ENCODE assay signal across 8 cellular contexts in the genomic region with DNA sequence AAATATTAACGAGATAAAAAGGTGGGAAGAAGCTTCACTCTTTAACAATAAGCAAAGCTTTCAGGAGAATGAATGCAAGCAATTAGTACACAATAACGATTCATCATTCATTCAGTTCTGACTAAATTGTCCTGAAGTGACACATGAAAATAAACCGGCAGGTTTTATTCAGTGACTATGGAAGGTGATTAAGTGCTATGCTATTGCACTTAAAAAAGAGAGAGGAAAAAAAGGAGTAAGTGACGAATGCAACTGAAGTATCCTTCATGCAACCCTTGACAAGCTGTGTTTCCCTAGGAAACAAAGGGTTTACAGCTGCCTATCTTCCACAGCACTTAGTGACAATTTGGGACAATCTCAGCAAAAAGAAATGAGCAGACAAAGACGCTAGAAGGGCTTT. TPM values are rescaled to one million over a fixed set of nuclear protein-coding genes. Genes with fewer than 3 reads are reported as not detected.
DNase-seq lines count a peak whose midpoint lies in the region; ATAC-seq, FAIRE-seq and TF ChIP-seq lines count a peak whose summit lies in the region.

No MANE protein-coding gene starts in this region.

- H3K9ac ChIP-seq in GM23248 (peak overlapping the region; percentile 59), keratinocyte (ENCODE audit: control insufficient read depth, extremely low read depth, insufficient read depth, low read length) (peak overlapping the region; percentile 55)

- H3K9me3 ChIP-seq in GM23248 (ENCODE audit: low read depth) (no peaks in the 10 kb centered on the region), keratinocyte (ENCODE audit: control insufficient read depth, low read depth, low read length) (no peaks in the 10 kb centered on the region), HAP-1 (no peaks in the 10 kb centered on the region)

- 21 to 27% methylated on average over 5 of the region's 5 CpGs for WGBS in GM23248 (ENCODE audit: low coverage in 1 of 2, low lambda C conversion rate in 2 of 2, missing lambda C conversion rate in 2 of 2), 2 experiments

- H4K20me1 ChIP-seq in GM23248 (ENCODE audit: insufficient read depth) (no peaks in the 10 kb centered on the region), keratinocyte (ENCODE audit: control insufficient read depth, extremely low read depth, insufficient read depth, low read length) (no peaks in the 10 kb centered on the region)

- peak; percentile 77 for DNase-seq in GM23248
- DNase-seq in keratinocyte (ENCODE audit: low read depth, low spot score), result no peak
- DNase-seq in HAP-1 (ENCODE audit: low spot score in 2 of 2), result no peak
- no peak for DNase-seq in OCI-M1 (lab: John Stamatoyannopoulos, UW)

- no peaks in the 10 kb centered on the region for H3K9me2 ChIP-seq in GM23248 (ENCODE audit: insufficient read depth)

- H3K9me1 ChIP-seq in keratinocyte (ENCODE audit: control insufficient read depth, extremely low read depth, insufficient read depth, low read length), result no peaks in the 10 kb centered on the region

- H3K36me3 Mint-ChIP-seq in activated T-helper 17 cell treated with anti-CD3 and anti-CD28 coated beads, Interleukin-2, amount 50 U/mL, for 72 hours (ENCODE audit: low read depth), result peaks cover 35% of the 10 kb centered on the region

- no peak for ATAC-seq in activated T-helper 17 cell treated with anti-CD3 and anti-CD28 coated beads, Interleukin-2, amount 50 U/mL, for 72 hours (replicated peaks)
- ATAC-seq in GM18861 (IDR thresholded peaks at IDR 0.05; ENCODE audit: unreplicated experiment) (no peak), HG03439 (IDR thresholded peaks at IDR 0.05; ENCODE audit: unreplicated experiment) (no peak)

- H3K36me3 ChIP-seq in ACC112 (ENCODE audit: insufficient read depth, low read length), result 0 out of 2 replicates have a peak, but pooled peaks cover 6% of the 10 kb centered on the region
- H3K36me3 ChIP-seq in GM23248 (ENCODE audit: low read depth), result peaks cover 15% of the 10 kb centered on the region
- peaks cover 0 to 7% of the 10 kb centered on the region in 2 experiments for H3K36me3 ChIP-seq in keratinocyte (ENCODE audit: control insufficient read depth in 2 of 2, extremely low read depth in 1 of 2, insufficient read depth in 2 of 2, low read length in 2 of 2)
- H3K36me3 ChIP-seq in HAP-1 (replicated peaks), result peaks cover 6% of the 10 kb centered on the region; the same call in 1 of the 2 replicates

- H2AFZ ChIP-seq in ACC112 (ENCODE audit: low read length, unreplicated experiment) (no peak overlapping the region), GM23248 (peak overlapping the region; percentile 81), keratinocyte (ENCODE audit: control insufficient read depth, low read length) (no peak overlapping the region)

- H3K27ac ChIP-seq in ACC112 (ENCODE audit: low read depth, low read length), result no peak overlapping the region
- peak overlapping the region; percentile 31 for H3K27ac ChIP-seq in GM23248
- H3K27ac ChIP-seq in keratinocyte (ENCODE audit: control insufficient read depth, insufficient read depth, low read length), result peak overlapping the region; percentile 15

- no peak for FAIRE-seq in keratinocyte (lab: Jason Lieb, UNC)

- peaks cover 3% of the 10 kb centered on the region for H3K9me3 Mint-ChIP-seq in activated T-helper 17 cell treated with anti-CD3 and anti-CD28 coated beads, Interleukin-2, amount 50 U/mL, for 72 hours

- peaks cover under 1% of the 10 kb centered on the region for H3K4me1 Mint-ChIP-seq in activated T-helper 17 cell treated with anti-CD3 and anti-CD28 coated beads, Interleukin-2, amount 50 U/mL, for 72 hours

- H3K27ac Mint-ChIP-seq in activated T-helper 17 cell treated with anti-CD3 and anti-CD28 coated beads, Interleukin-2, amount 50 U/mL, for 72 hours, result peak overlapping the region; percentile 55

- H3K79me2 ChIP-seq in ACC112 (ENCODE audit: control insufficient read depth, insufficient read depth, low read length, unreplicated experiment) (peaks cover 23% of the 10 kb centered on the region), GM23248 (ENCODE audit: insufficient read depth) (peaks cover 27% of the 10 kb centered on the region), keratinocyte (ENCODE audit: control insufficient read depth, insufficient read depth, low read length) (peaks cover 25% of the 10 kb centered on the region)

- H3F3A ChIP-seq in GM23248 (ENCODE audit: insufficient read depth), result peaks cover 10% of the 10 kb centered on the region

- peak overlapping the region; percentile 94 for H3K4me3 Mint-ChIP-seq in activated T-helper 17 cell treated with anti-CD3 and anti-CD28 coated beads, Interleukin-2, amount 50 U/mL, for 72 hours

- peaks cover 17% of the 10 kb centered on the region for H3K4me1 ChIP-seq in ACC112 (ENCODE audit: control insufficient read depth, insufficient read depth, low read length, unreplicated experiment)
- peaks cover 28% of the 10 kb centered on the region for H3K4me1 ChIP-seq in GM23248 (ENCODE audit: insufficient read depth)
- peaks cover 16% of the 10 kb centered on the region for H3K4me1 ChIP-seq in keratinocyte (ENCODE audit: control insufficient read depth, extremely low read depth, insufficient read depth, low read length)
- H3K4me1 ChIP-seq in HAP-1, result peaks cover 4% of the 10 kb centered on the region

- peak overlapping the region; percentile 67 for H3K4me2 ChIP-seq in GM23248 (ENCODE audit: unreplicated experiment)
- peak overlapping the region; percentile 82 for H3K4me2 ChIP-seq in keratinocyte (ENCODE audit: control insufficient read depth, extremely low read depth, insufficient read depth, low read depth, low read length)

- H3K4me3 ChIP-seq in ACC112 (ENCODE audit: low read depth, low read length) (peak overlapping the region; percentile 75), GM23248 (peak overlapping the region; percentile 65), keratinocyte (ENCODE audit: control insufficient read depth in 2 of 3, extremely low read depth in 1 of 3, insufficient read depth in 2 of 3, low read depth in 1 of 3, low read length in 3 of 3) (peak overlapping the region; percentile 51 to 56 (median 53)), HAP-1 (no peak overlapping the region)

- H3K27me3 ChIP-seq in ACC112 (ENCODE audit: insufficient read depth, low read length) (no peaks in the 10 kb centered on the region), GM23248 (replicated peaks; ENCODE audit: insufficient read depth) (no peaks in the 10 kb centered on the region), keratinocyte (ENCODE audit: control insufficient read depth, extremely low read depth, insufficient read depth, low read length) (no peaks in the 10 kb centered on the region), HAP-1 (ENCODE audit: low read depth) (no peaks in the 10 kb centered on the region)

- no peak for TF ChIP-seq CTCF in keratinocyte (optimal IDR thresholded peaks at IDR 0.05 in 1 of 3, IDR thresholded peaks at IDR 0.05 in 1 of 3, conservative IDR thresholded peaks at IDR 0.05 in 1 of 3; ENCODE audit: extremely low read depth in 1 of 3, insufficient read depth in 2 of 3, low read length in 3 of 3)

- in situ Hi-C loops in GM23248 (cut with MboI) (no loop called here), HAP-1 (cut with MboI; ENCODE audit: low sequenced_read_pairs) (no loop called here)

- no peaks in the 10 kb centered on the region for H3K27me3 Mint-ChIP-seq in activated T-helper 17 cell treated with anti-CD3 and anti-CD28 coated beads, Interleukin-2, amount 50 U/mL, for 72 hours

- dilution Hi-C loops in keratinocyte (cut with MboI; ENCODE audit: extremely low pct_ligation_motif_present, low sequenced_read_pairs), result no loop called here

RNA-seq across cellular contexts. Expression of a gene that starts 1.4 kb away (rescaled TPM):
- 7.2 and 8.8 TPM in 2 replicates for total RNA-seq in GM23248 (2014; rRNA removed; shearing (Covaris generic))
- polyA plus RNA-seq in GM23248 (2016; fragmentation: Nextera tagmentation; extraction: Ambion mirVana) (4.8 and 4.9 TPM in 2 replicates), keratinocyte (8.7 to 16.8 TPM (median 13.6 TPM) in 3 replicates)
- 1 to 10 TPM; 5.1 to 7.5 TPM for total RNA-seq in activated T-helper 17 cell treated with anti-CD3 and anti-CD28 coated beads, Interleukin-2, amount 50 U/mL, for 72 hours
- 18.7 TPM for polyA plus RNA-seq in keratinocyte (2011; ENCODE audit: low read depth)
- polyA plus RNA-seq in keratinocyte (2011; cell fraction: cytosol; rRNA removed), result 5.9 and 13.0 TPM in 2 replicates
- polyA plus RNA-seq in keratinocyte (2011; cell fraction: nucleus; rRNA removed), result 27.1 and 37.1 TPM in 2 replicates
- 10.1 and 11.9 TPM in 2 replicates for polyA plus RNA-seq in keratinocyte (2012; ENCODE audit: low replicate concordance)
- 1.8 to 10.6 TPM (median 6.5 TPM) in 3 replicates for polyA minus RNA-seq in keratinocyte
- 6.9 TPM for polyA minus RNA-seq in keratinocyte (2011; cell fraction: cytosol; rRNA and poly(A)+ RNA removed)
- 9.9 and 19.9 TPM in 2 replicates for polyA minus RNA-seq in keratinocyte (2011; cell fraction: nucleus; rRNA and poly(A)+ RNA removed)

RNA-seq across cellular contexts. Expression of a gene that starts 4.2 kb away (rescaled TPM):
- total RNA-seq in GM23248 (2014; rRNA removed; shearing (Covaris generic)), result 5.9 and 7.5 TPM in 2 replicates
- polyA plus RNA-seq in GM23248 (2016; fragmentation: Nextera tagmentation; extraction: Ambion mirVana) (9.0 and 10.3 TPM in 2 replicates), keratinocyte (6.1 to 12.8 TPM (median 8.7 TPM) in 3 replicates)
- 1 to 10 TPM; 3.7 to 4.3 TPM for total RNA-seq in activated T-helper 17 cell treated with anti-CD3 and anti-CD28 coated beads, Interleukin-2, amount 50 U/mL, for 72 hours
- 4.7 TPM for polyA plus RNA-seq in keratinocyte (2011; ENCODE audit: low read depth)
- polyA plus RNA-seq in keratinocyte (2011; cell fraction: cytosol; rRNA removed), result 3.6 and 8.1 TPM in 2 replicates
- polyA plus RNA-seq in keratinocyte (2011; cell fraction: nucleus; rRNA removed), result 7.5 and 11.6 TPM in 2 replicates
- polyA plus RNA-seq in keratinocyte (2012; ENCODE audit: low replicate concordance), result 5.2 and 5.6 TPM in 2 replicates
- polyA minus RNA-seq in keratinocyte, result 1.2 to 6.3 TPM (median 4.3 TPM) in 3 replicates
- polyA minus RNA-seq in keratinocyte (2011; cell fraction: cytosol; rRNA and poly(A)+ RNA removed), result 4.4 TPM
- polyA minus RNA-seq in keratinocyte (2011; cell fraction: nucleus; rRNA and poly(A)+ RNA removed), result 7.0 and 11.3 TPM in 2 replicates

RNA-seq across cellular contexts. Expression of a gene that starts 55.6 kb away (rescaled TPM):
- 0.13 and 2.5 TPM in 2 replicates for total RNA-seq in GM23248 (2014; rRNA removed; shearing (Covaris generic))
- polyA plus RNA-seq in GM23248 (2016; fragmentation: Nextera tagmentation; extraction: Ambion mirVana) (0.14 and 0.40 TPM in 2 replicates), keratinocyte (0.12 to 1.5 TPM (median 1.1 TPM) in 3 replicates)
- total RNA-seq in activated T-helper 17 cell treated with anti-CD3 and anti-CD28 coated beads, Interleukin-2, amount 50 U/mL, for 72 hours, result 1 to 10 TPM; 3.6 to 4.4 TPM
- 0.76 TPM for polyA plus RNA-seq in keratinocyte (2011; ENCODE audit: low read depth)
- 0.05 and 0.18 TPM in 2 replicates for polyA plus RNA-seq in keratinocyte (2011; cell fraction: cytosol; rRNA removed)
- 2.6 and 4.7 TPM in 2 replicates for polyA plus RNA-seq in keratinocyte (2011; cell fraction: nucleus; rRNA removed)
- 0.28 and 4.1 TPM in 2 replicates for polyA plus RNA-seq in keratinocyte (2012; ENCODE audit: low replicate concordance)
- 0.90 to 2.0 TPM in 2 of 3 replicates, not detected in the other for polyA minus RNA-seq in keratinocyte
- not detected for polyA minus RNA-seq in keratinocyte (2011; cell fraction: cytosol; rRNA and poly(A)+ RNA removed)
- 2.6 and 7.3 TPM in 2 replicates for polyA minus RNA-seq in keratinocyte (2011; cell fraction: nucleus; rRNA and poly(A)+ RNA removed)
